In the genomic region with DNA sequence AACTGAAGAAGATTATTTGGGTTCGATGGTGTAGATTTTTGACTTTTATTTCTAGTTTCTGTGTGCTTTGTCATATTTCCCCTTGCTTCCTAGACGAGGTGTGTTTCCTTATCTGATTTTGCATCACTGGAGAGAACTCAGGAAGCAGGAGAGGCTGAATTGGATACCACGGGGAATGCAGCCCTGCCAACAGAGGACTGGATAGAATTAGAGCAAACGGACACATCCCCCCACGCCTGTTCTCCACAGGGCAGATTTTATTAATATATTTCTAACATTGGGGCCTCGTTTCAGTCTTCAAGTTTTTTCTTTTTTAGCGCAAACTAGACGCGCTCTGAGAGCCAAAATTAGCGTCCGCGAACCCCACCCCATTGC, we compare ENCODE assay signal across 8 cellular contexts. TPM values are rescaled to one million over a fixed set of nuclear protein-coding genes. Genes with fewer than 3 reads are reported as not detected.
A peak's percentile ranks its signal among the peaks of the same experiment; 100 is the strongest.
DNase-seq lines count a peak whose midpoint lies in the region; ATAC-seq and TF ChIP-seq lines count a peak whose summit lies in the region.

No MANE protein-coding gene starts in this region.

- H3K4me1 Mint-ChIP-seq in progenitor cell of endocrine pancreas (ENCODE audit: low read depth): peaks cover 16% of the 10 kb centered on the region

- peaks cover 3% of the 10 kb centered on the region for H3K27me3 Mint-ChIP-seq in progenitor cell of endocrine pancreas

- peak overlapping the region; percentile 96 for H3K27ac Mint-ChIP-seq in progenitor cell of endocrine pancreas

- H3K4me3 ChIP-seq in SJCRH30 (peak overlapping the region; percentile 98), fibroblast of pulmonary artery (replicated peaks; ENCODE audit: low read depth, low read length) (peak overlapping the region; percentile 84)

- TF ChIP-seq CTCF in fibroblast of pulmonary artery (IDR thresholded peaks at IDR 0.05; ENCODE audit: low read length, missing control alignments) (no peak), progenitor cell of endocrine pancreas (IDR thresholded peaks at IDR 0.05; ENCODE audit: unreplicated experiment) (no peak)

- no peaks in the 10 kb centered on the region for H3K9me3 Mint-ChIP-seq in progenitor cell of endocrine pancreas (ENCODE audit: low read depth)

- ATAC-seq in GM21447 (IDR thresholded peaks at IDR 0.05; ENCODE audit: unreplicated experiment) (peak; percentile 0), GM21619 (IDR thresholded peaks at IDR 0.05; ENCODE audit: unreplicated experiment) (no peak), HG02588 (IDR thresholded peaks at IDR 0.05; ENCODE audit: unreplicated experiment) (no peak)

- DNase-seq in SJCRH30: no peak
- no peak for DNase-seq in fibroblast of pulmonary artery (ENCODE audit: low read depth)
- no peak for DNase-seq in progenitor cell of endocrine pancreas (ENCODE audit: low spot score, unreplicated experiment)
- DNase-seq in activated CD4-positive, CD25-positive, alpha-beta regulatory T cell (lab: John Stamatoyannopoulos, UW): no peak
- DNase-seq in cerebellum (ENCODE audit: low spot score): no peak

- no peaks in the 10 kb centered on the region for H3K27me3 ChIP-seq in SJCRH30

- H3K9me3 ChIP-seq in SJCRH30 (replicated peaks): no peaks in the 10 kb centered on the region

- peaks cover 3% of the 10 kb centered on the region; the same call in 1 of the 2 replicates for H3K4me1 ChIP-seq in SJCRH30

- H3K27ac ChIP-seq in SJCRH30: peak overlapping the region; percentile 94

- H3K4me3 Mint-ChIP-seq in progenitor cell of endocrine pancreas (ENCODE audit: low read depth): peak overlapping the region; percentile 91

- no peaks in the 10 kb centered on the region for H3K36me3 Mint-ChIP-seq in progenitor cell of endocrine pancreas (ENCODE audit: insufficient read depth)

- H3K36me3 ChIP-seq in SJCRH30: no peaks in the 10 kb centered on the region

RNA-seq across cellular contexts. Expression of a gene that starts 0.7 kb away (rescaled TPM):
- total RNA-seq in SJCRH30 (2014; rRNA removed; shearing (Covaris generic)): 154 and 164 TPM in 2 replicates
- total RNA-seq in progenitor cell of endocrine pancreas (115 and 125 TPM in 2 replicates), cerebellum (145 TPM)

RNA-seq across cellular contexts. Expression of a gene that starts 27.4 kb away (rescaled TPM):
- total RNA-seq in SJCRH30 (2014; rRNA removed; shearing (Covaris generic)): 0.06 and 0.08 TPM in 2 replicates
- total RNA-seq in progenitor cell of endocrine pancreas (not detected in 2 replicates), cerebellum (not detected)
